ENCODE assay signal across 14 cellular contexts in the genomic region with DNA sequence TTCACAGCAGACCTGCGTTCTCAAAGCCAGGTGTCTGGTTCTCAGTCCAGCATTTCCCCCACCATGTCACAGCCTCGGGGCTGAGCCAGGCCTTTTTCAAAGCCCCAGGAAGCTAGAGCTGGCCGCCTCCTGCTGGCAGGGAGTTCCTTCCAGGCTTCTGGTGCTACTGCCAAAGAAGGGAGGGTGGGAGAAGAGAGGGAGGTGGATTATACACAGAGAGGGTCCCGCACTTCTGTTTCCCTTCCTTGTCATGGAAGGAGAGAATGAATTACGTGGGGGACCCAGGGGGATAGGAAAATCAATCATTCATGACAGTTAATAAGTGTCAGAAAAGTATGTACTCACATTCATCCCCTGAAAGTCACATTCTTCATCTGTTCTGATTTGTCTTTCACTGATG. TPM values are rescaled to one million over a fixed set of nuclear protein-coding genes. Genes with fewer than 3 reads are reported as not detected.
DNase-seq lines count a peak whose midpoint lies in the region; ATAC-seq and TF ChIP-seq lines count a peak whose summit lies in the region.
"Had no signal": no experiment of that assay in that cellular context is flagged by ENCODE, and none has a peak within 500 bp of the region (broad histone marks: within the 10 kb centered on the region; RNA-seq: fewer than 3 reads in every experiment).

No MANE protein-coding gene starts in this region.

- no peaks in the 10 kb centered on the region for H3K79me2 ChIP-seq in trophoblast cell (ENCODE audit: control insufficient read depth, insufficient read depth, low read length, poor library complexity)

- WGBS in esophagus squamous epithelium, 2 donors: 11% methylated on average over 5 of the region's 5 CpGs
- WGBS in trophoblast cell (ENCODE audit: extremely low coverage, insufficient coverage, insufficient read length): no CpG with 5 or more reads among the region's 5 CpGs

- peaks cover 18% of the 10 kb centered on the region for H3K79me1 ChIP-seq in trophoblast cell (ENCODE audit: low read length)

- H2BK5ac ChIP-seq in trophoblast cell (ENCODE audit: low read depth, low read length, poor library complexity): peak overlapping the region; percentile 67

- H3K4me1 ChIP-seq in BE2C (peaks cover 7% of the 10 kb centered on the region), esophagus squamous epithelium (peaks cover 0 to 36% (median 10%) of the 10 kb centered on the region in 3 donors), trophoblast cell (ENCODE audit: control insufficient read depth in 1 of 2, insufficient read depth in 2 of 2, low read length in 2 of 2) (peaks cover 31 to 41% of the 10 kb centered on the region in 2 experiments)
- H3K4me1 ChIP-seq: BLaER1 had no signal

- H3K27me3 ChIP-seq in BE2C (no peaks in the 10 kb centered on the region), WERI-Rb-1 (ENCODE audit: insufficient read depth, low read depth, severe bottlenecking) (no peaks in the 10 kb centered on the region), esophagus squamous epithelium (peaks cover 0 to 29% (median 0%) of the 10 kb centered on the region in 4 donors), trophoblast cell (ENCODE audit: insufficient read depth, low read length) (no peaks in the 10 kb centered on the region)
- H3K27me3 ChIP-seq: BLaER1, SJCRH30 had no signal

- H2AK5ac ChIP-seq in trophoblast cell (ENCODE audit: low read length): no peak overlapping the region

- TF ChIP-seq CTCF in BE2C (IDR thresholded peaks at IDR 0.05; ENCODE audit: low read depth, low read length) (peak; percentile 23; the same call in 1 of the 2 replicates), WERI-Rb-1 (IDR thresholded peaks at IDR 0.05; ENCODE audit: low read depth, low read length) (no peak), esophagus squamous epithelium (IDR thresholded peaks at IDR 0.05) (no peak)

- H2AFZ ChIP-seq in trophoblast cell (ENCODE audit: insufficient read depth, low read length, poor library complexity): no peak overlapping the region

- no peak overlapping the region for H3K9ac ChIP-seq in trophoblast cell (ENCODE audit: low read length)
- H3K9ac ChIP-seq: BLaER1 had no signal

- no peaks in the 10 kb centered on the region for H3K9me3 Mint-ChIP-seq in activated naive CD8-positive, alpha-beta T cell treated with anti-CD3 and anti-CD28 coated beads for 36 hours
- H3K9me3 Mint-ChIP-seq: central memory CD8-positive, alpha-beta T cell had no signal

- H3K27ac ChIP-seq in WERI-Rb-1 (no peak overlapping the region), esophagus squamous epithelium (peak overlapping the region; percentile 17 to 80 (median 47)), trophoblast cell (ENCODE audit: low read depth, low read length) (peak overlapping the region; percentile 50)
- H3K27ac ChIP-seq: BLaER1, SJCRH30 had no signal

- H3K14ac ChIP-seq in trophoblast cell (ENCODE audit: low read length): no peak overlapping the region

- H3K36me3 ChIP-seq in BE2C (no peaks in the 10 kb centered on the region), WERI-Rb-1 (no peaks in the 10 kb centered on the region), esophagus squamous epithelium (no peaks in the 10 kb centered on the region), trophoblast cell (ENCODE audit: control insufficient read depth in 1 of 2, insufficient read depth in 2 of 2, low read length in 2 of 2) (no peaks in the 10 kb centered on the region)
- H3K36me3 ChIP-seq: BLaER1, SJCRH30 had no signal

- H2BK12ac ChIP-seq in trophoblast cell (ENCODE audit: low read length): peak overlapping the region; percentile 19

- ATAC-seq in GM21360 (IDR thresholded peaks at IDR 0.05; ENCODE audit: unreplicated experiment) (no peak), GM18519 (IDR thresholded peaks at IDR 0.05; ENCODE audit: low FRiP score, unreplicated experiment) (no peak), HG03457 (IDR thresholded peaks at IDR 0.05; ENCODE audit: unreplicated experiment) (no peak)
- ATAC-seq: activated CD4-positive, CD25-positive, alpha-beta regulatory T cell treated with anti-CD3 and anti-CD28 coated beads, Interleukin-2, amount 50 U/mL, for 24 hours had no signal

- H4K91ac ChIP-seq in trophoblast cell (ENCODE audit: low read depth, low read length): no peak overlapping the region

- no peak overlapping the region for H3K27ac Mint-ChIP-seq in activated naive CD8-positive, alpha-beta T cell treated with anti-CD3 and anti-CD28 coated beads for 36 hours

- no peak overlapping the region for H3K4ac ChIP-seq in trophoblast cell (ENCODE audit: low read depth, low read length)

- H3K9me3 ChIP-seq in BE2C: no peaks in the 10 kb centered on the region
- no peaks in the 10 kb centered on the region for H3K9me3 ChIP-seq in WERI-Rb-1 (ENCODE audit: severe bottlenecking)
- no peaks in the 10 kb centered on the region for H3K9me3 ChIP-seq in esophagus squamous epithelium
- peaks cover 2% of the 10 kb centered on the region for H3K9me3 ChIP-seq in trophoblast cell (ENCODE audit: insufficient read depth, low read depth, low read length)
- H3K9me3 ChIP-seq: BLaER1, SJCRH30 had no signal

- H3K4me1 Mint-ChIP-seq in activated naive CD8-positive, alpha-beta T cell treated with anti-CD3 and anti-CD28 coated beads for 36 hours: peaks cover 14% of the 10 kb centered on the region

- no peak overlapping the region for H2BK120ac ChIP-seq in trophoblast cell (ENCODE audit: insufficient read depth, low read length, poor library complexity)

- intact Hi-C loops in esophagus squamous epithelium (cut with DNase I): no loop called here

- no peaks in the 10 kb centered on the region for H3K36me3 Mint-ChIP-seq in activated naive CD8-positive, alpha-beta T cell treated with anti-CD3 and anti-CD28 coated beads for 36 hours

- no peak overlapping the region for H3K4me2 ChIP-seq in trophoblast cell (ENCODE audit: low read length)
- H3K4me2 ChIP-seq: BLaER1 had no signal

- H4K12ac ChIP-seq in trophoblast cell (ENCODE audit: low read depth, low read length): no peak overlapping the region

- H3K4me3 ChIP-seq in BE2C (ENCODE audit: low read depth, low read length): no peak overlapping the region; the same call in 1 of the 2 replicates
- H3K4me3 ChIP-seq in WERI-Rb-1 (ENCODE audit: low read depth, low read length): no peak overlapping the region
- peak overlapping the region in 3 of 4 donors; percentile 29 to 53 (median 33) for H3K4me3 ChIP-seq in esophagus squamous epithelium
- H3K4me3 ChIP-seq in trophoblast cell (ENCODE audit: low read depth, low read length): no peak overlapping the region
- H3K4me3 ChIP-seq: BLaER1, SJCRH30 had no signal

- no peak overlapping the region for H3K23ac ChIP-seq in trophoblast cell (ENCODE audit: low read length)

- no peak overlapping the region for H3K4me3 Mint-ChIP-seq in activated naive CD8-positive, alpha-beta T cell treated with anti-CD3 and anti-CD28 coated beads for 36 hours
- H3K4me3 Mint-ChIP-seq: central memory CD8-positive, alpha-beta T cell had no signal

- no peak overlapping the region for H3K18ac ChIP-seq in trophoblast cell (ENCODE audit: low read length)

- TF ChIP-seq POLR2A in esophagus squamous epithelium (IDR thresholded peaks at IDR 0.05): no peak

- peaks cover 56% of the 10 kb centered on the region for H3K27me3 Mint-ChIP-seq in activated naive CD8-positive, alpha-beta T cell treated with anti-CD3 and anti-CD28 coated beads for 36 hours

- H4K8ac ChIP-seq in trophoblast cell (ENCODE audit: low read depth, low read length): no peak overlapping the region

- DNase-seq in BE2C (peak; percentile 32), WERI-Rb-1 (peak; percentile 16), esophagus squamous epithelium (lab: John Stamatoyannopoulos, UW) (no peak), trophoblast cell (peak in 1 of 2 donors; percentile 33)
- DNase-seq in activated naive CD8-positive, alpha-beta T cell treated with anti-CD3 and anti-CD28 coated beads for 36 hours: no peak
- DNase-seq: NCI-H1092 treated with DMSO at 0.1 percent for 48 hours, NCI-H748 treated with DMSO at 0.1 percent for 48 hours had no signal

RNA-seq across cellular contexts. Expression of a gene that starts 0.6 kb away (rescaled TPM):
- 0.79 TPM for polyA plus RNA-seq in BE2C (2012; ENCODE audit: insufficient read depth, insufficient read length, low read depth)
- 1 to 10 TPM in 1 of 4 donors, under 1 TPM in 1, not detected in 2; 0.41 to 2.9 TPM for total RNA-seq in esophagus squamous epithelium
- polyA plus RNA-seq in trophoblast cell (2013): 14.4 and 14.6 TPM in 2 replicates
- total RNA-seq in activated naive CD8-positive, alpha-beta T cell treated with anti-CD3 and anti-CD28 coated beads for 36 hours: not detected
- total RNA-seq: SJCRH30 had no signal

RNA-seq across cellular contexts. Expression of a gene that starts 54.7 kb away (rescaled TPM):
- 8.9 TPM for polyA plus RNA-seq in BE2C (2012; ENCODE audit: insufficient read depth, insufficient read length, low read depth)
- 10 to 100 TPM in 1 of 4 donors, 1 to 10 TPM in 3; 5.0 to 12.0 (median 5.9) TPM for total RNA-seq in esophagus squamous epithelium
- polyA plus RNA-seq in trophoblast cell (2013): 25.0 and 29.0 TPM in 2 replicates
- 10 to 100 TPM; 13.9 to 15.9 TPM for total RNA-seq in activated naive CD8-positive, alpha-beta T cell treated with anti-CD3 and anti-CD28 coated beads for 36 hours

Comparison
In these comparisons a context has a peak if more than half of its experiments do, and no peak if none do; other contexts are left out.
1. DNase-seq: peak in BE2C (single experiment) and WERI-Rb-1 (single experiment); none in esophagus squamous epithelium (single experiment) and activated naive CD8-positive, alpha-beta T cell treated with anti-CD3 and anti-CD28 coated beads for 36 hours (single experiment).
2. H3K4me3 ChIP-seq: peak in esophagus squamous epithelium (3 of 4); none in BE2C (single experiment), WERI-Rb-1 (single experiment) and trophoblast cell (single experiment).